21 cellular contexts compared by ENCODE assay signal in the genomic region with DNA sequence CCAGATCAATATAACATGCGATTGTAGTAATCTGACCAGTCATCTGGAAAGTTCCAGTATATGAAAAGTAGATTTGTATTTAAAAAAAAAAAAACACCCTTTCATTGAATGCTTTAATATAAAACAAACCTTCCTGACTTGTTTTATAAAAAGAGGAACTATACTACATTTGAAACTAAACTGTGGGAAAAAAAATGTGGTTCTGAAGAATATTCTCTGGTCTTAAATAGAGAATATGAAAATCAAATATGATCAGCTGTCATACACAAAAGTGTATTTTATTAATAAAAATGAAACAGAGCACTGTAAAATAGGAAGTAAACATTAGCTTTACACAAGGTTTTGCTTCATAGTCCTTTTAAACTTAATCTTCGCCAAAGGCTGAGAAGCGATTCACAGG. TPM values are rescaled to one million over a fixed set of nuclear protein-coding genes. Genes with fewer than 3 reads are reported as not detected.
DNase-seq lines count a peak whose midpoint lies in the region; ATAC-seq, FAIRE-seq and TF ChIP-seq lines count a peak whose summit lies in the region.
"Had no signal": no experiment of that assay in that cellular context is flagged by ENCODE, and none has a peak within 500 bp of the region (broad histone marks: within the 10 kb centered on the region; RNA-seq: fewer than 3 reads in every experiment).

No MANE protein-coding gene starts in this region.

- no peaks in the 10 kb centered on the region for H3K36me3 Mint-ChIP-seq in stimulated activated memory B cell treated with anti-CD40 and anti-IgM and Interleukin-4, amounts not matched to agents 10 μg/mL and 1 μg/mL and 100 μg/mL, for 72 hours

- no peak for TF ChIP-seq POLR2A in GM12891 (IDR thresholded peaks at IDR 0.05; ENCODE audit: low read depth, low read length)

- no peak for DNase-seq in GM12891 (ENCODE audit: insufficient read length, low spot score)
- peak; percentile 34 for DNase-seq in germinal center (ENCODE audit: low spot score)
- DNase-seq in caudate nucleus (lab: John Stamatoyannopoulos, UW): no peak
- no peak for DNase-seq in NCI-H2196 (lab: John Stamatoyannopoulos, UW; ENCODE audit: unreplicated experiment)
- DNase-seq: Caco-2; CD4-positive, alpha-beta memory T cell; DND-41; Kasumi-1; NCI-H1105; NCI-H146; NCI-H2029; NCI-H226; NCI-H510A treated with DMSO at 0.1 percent for 48 hours; NCI-H748 treated with DMSO at 0.1 percent for 48 hours; OCI-M1 had no signal

- H3K27me3 ChIP-seq in OCI-LY3 (ENCODE audit: low read depth, low read length): no peaks in the 10 kb centered on the region
- H3K27me3 ChIP-seq: BLaER1, SJSA1 had no signal

- peaks cover 94% of the 10 kb centered on the region for H3K4me1 Mint-ChIP-seq in stimulated activated memory B cell treated with anti-CD40 and anti-IgM and Interleukin-4, amounts not matched to agents 10 μg/mL and 1 μg/mL and 100 μg/mL, for 72 hours

- H3K9ac ChIP-seq in OCI-LY3 (ENCODE audit: low read length): peak overlapping the region; percentile 81
- H3K9ac ChIP-seq: BLaER1 had no signal

- FAIRE-seq in GM12891 (lab: Jason Lieb, UNC): peak; percentile 5
- FAIRE-seq: RCC 7860 had no signal

- peak overlapping the region; percentile 88 for H3K4me2 ChIP-seq in OCI-LY3 (ENCODE audit: low read length)
- H3K4me2 ChIP-seq: BLaER1 had no signal

- no peak for ATAC-seq in stimulated activated memory B cell treated with anti-CD40 and anti-IgM and Interleukin-4, amounts not matched to agents 10 μg/mL and 1 μg/mL and 100 μg/mL, for 72 hours
- no peak for ATAC-seq in GM21528 (IDR thresholded peaks at IDR 0.05; ENCODE audit: low FRiP score, unreplicated experiment)

- no peak overlapping the region for H2AFZ ChIP-seq in OCI-LY3 (ENCODE audit: low read depth, low read length)

- H3K36me3 ChIP-seq in OCI-LY3 (replicated peaks; ENCODE audit: low read depth, low read length): no peaks in the 10 kb centered on the region
- H3K36me3 ChIP-seq: BLaER1, SJSA1 had no signal

- no peaks in the 10 kb centered on the region for H4K20me1 ChIP-seq in OCI-LY3 (ENCODE audit: insufficient read depth, low read length)
- H4K20me1 ChIP-seq: BLaER1 had no signal

- H3K27me3 Mint-ChIP-seq in stimulated activated memory B cell treated with anti-CD40 and anti-IgM and Interleukin-4, amounts not matched to agents 10 μg/mL and 1 μg/mL and 100 μg/mL, for 72 hours: no peaks in the 10 kb centered on the region

- no peak for TF ChIP-seq CTCF in OCI-LY3 (IDR thresholded peaks at IDR 0.05; ENCODE audit: low read depth, low read length)

- H3K27ac ChIP-seq in OCI-LY3 (ENCODE audit: low read length) (peak overlapping the region; percentile 100), caudate nucleus (ENCODE audit: low read depth, low read length) (no peak overlapping the region)
- H3K27ac ChIP-seq: BLaER1, SJSA1 had no signal

- H3K4me3 ChIP-seq in OCI-LY3 (ENCODE audit: low read length): peak overlapping the region; percentile 67
- H3K4me3 ChIP-seq: BLaER1, SJSA1 had no signal

- no peaks in the 10 kb centered on the region for H3K9me3 Mint-ChIP-seq in stimulated activated memory B cell treated with anti-CD40 and anti-IgM and Interleukin-4, amounts not matched to agents 10 μg/mL and 1 μg/mL and 100 μg/mL, for 72 hours

- H3K4me1 ChIP-seq in OCI-LY3 (ENCODE audit: low read length): peaks cover 91% of the 10 kb centered on the region
- H3K4me1 ChIP-seq: Caco-2, SJSA1 had no signal

- H3K9me3 ChIP-seq in OCI-LY3 (ENCODE audit: insufficient read depth, low read length): no peaks in the 10 kb centered on the region
- H3K9me3 ChIP-seq: BLaER1, Caco-2, SJSA1 had no signal

- H3K4me3 Mint-ChIP-seq in stimulated activated memory B cell treated with anti-CD40 and anti-IgM and Interleukin-4, amounts not matched to agents 10 μg/mL and 1 μg/mL and 100 μg/mL, for 72 hours: peak overlapping the region; percentile 12
- H3K4me3 Mint-ChIP-seq: CD4-positive, alpha-beta memory T cell had no signal

- H3K27ac Mint-ChIP-seq in stimulated activated memory B cell treated with anti-CD40 and anti-IgM and Interleukin-4, amounts not matched to agents 10 μg/mL and 1 μg/mL and 100 μg/mL, for 72 hours: peak overlapping the region; percentile 100
- H3K27ac Mint-ChIP-seq: CD4-positive, alpha-beta memory T cell had no signal

- peaks cover 46% of the 10 kb centered on the region for H3K79me2 ChIP-seq in OCI-LY3 (ENCODE audit: low read length)

TF ChIP-seq in GM12891, 5 proteins besides CTCF, POLR2A, EP300 and RAD21:
- TF ChIP-seq TAF1 (IDR thresholded peaks at IDR 0.05; ENCODE audit: low read depth, low read length) (no peak), POU2F2 (IDR thresholded peaks at IDR 0.05; ENCODE audit: low read depth, low read length) (no peak), POLR2AphosphoS5 (IDR thresholded peaks at IDR 0.05; ENCODE audit: low read depth, low read length) (no peak), PAX5 (IDR thresholded peaks at IDR 0.05; ENCODE audit: insufficient read depth, low read length, severe bottlenecking) (no peak), SPI1 (IDR thresholded peaks at IDR 0.05; ENCODE audit: low read depth, low read length) (no peak)

RNA-seq across cellular contexts. Expression of a gene that starts 25.3 kb away (rescaled TPM):
- 69.9 TPM for polyA plus RNA-seq in GM12891 (2012; ENCODE audit: low read depth, missing spikeins)
